ENCODE assay signal across 4 cellular contexts in the genomic region with DNA sequence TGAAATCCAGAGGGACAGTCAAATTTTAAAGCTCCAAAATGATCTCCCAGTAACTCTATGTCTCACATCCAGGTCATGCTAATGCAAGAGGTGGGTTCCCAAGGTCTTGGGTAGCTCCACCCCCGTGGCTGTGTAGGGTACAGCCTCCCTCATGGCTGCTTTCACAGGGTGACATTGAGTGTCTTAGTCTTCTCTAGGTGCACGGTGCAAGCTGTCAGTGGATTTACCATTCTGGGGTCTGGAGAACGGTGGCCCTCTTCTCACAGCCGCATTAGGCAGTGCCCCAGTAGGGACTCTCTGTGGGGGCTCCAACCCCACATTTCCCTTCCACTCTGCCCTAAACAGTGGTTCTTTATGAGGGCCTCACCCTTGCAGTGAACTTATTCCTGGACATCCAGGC.
DNase-seq lines count a peak whose midpoint lies in the region; ATAC-seq and TF ChIP-seq lines count a peak whose summit lies in the region.
"Not testable (repeated sequence)": the region's sequence is repeated elsewhere in the genome, so short reads cannot be mapped to it uniquely, and the experiment has no call there.

No MANE protein-coding gene starts in this region.

- H3K27ac Mint-ChIP-seq in chondrocyte (ENCODE audit: unreplicated experiment) = not testable (repeated sequence)

- H3K4me1 Mint-ChIP-seq in chondrocyte (ENCODE audit: low read depth) = not testable (repeated sequence)

- not testable (repeated sequence) for TF ChIP-seq CTCF in chondrocyte (IDR thresholded peaks at IDR 0.05)

- H3K9me3 Mint-ChIP-seq in chondrocyte (ENCODE audit: low read depth) = peaks cover 46% of the 10 kb centered on the region

- ATAC-seq in Right ventricle myocardium inferior = not testable (repeated sequence)

- H3K27me3 Mint-ChIP-seq in chondrocyte (ENCODE audit: low read depth) = not testable (repeated sequence)

- H3K4me3 Mint-ChIP-seq in chondrocyte (ENCODE audit: unreplicated experiment) = not testable (repeated sequence)

- intact Hi-C loops in Right ventricle myocardium inferior (cut with DNase I); posterior vena cava (cut with DNase I): not testable (repeated sequence)

- DNase-seq in activated effector memory CD4-positive, alpha-beta T cell treated with anti-CD3 and anti-CD28 coated beads, Interleukin-2, amount 50 U/mL, for 16 hours = peak; percentile 63
- DNase-seq in chondrocyte (ENCODE audit: low spot score) = peak; percentile 92
- peak; percentile 23 for DNase-seq in Right ventricle myocardium inferior (ENCODE audit: missing footprints)
- peak; percentile 84 for DNase-seq in posterior vena cava (ENCODE audit: low spot score)

- not testable (repeated sequence) for H3K36me3 Mint-ChIP-seq in chondrocyte (ENCODE audit: low read depth)

Comparison
In these comparisons a context has a peak if more than half of its experiments do, and no peak if none do; other contexts are left out.
1. DNase-seq: peak in every context shown above with its lines; median percentile 92 in chondrocyte; 84 in posterior vena cava; 63 in activated effector memory CD4-positive, alpha-beta T cell treated with anti-CD3 and anti-CD28 coated beads, Interleukin-2, amount 50 U/mL, for 16 hours; 23 in Right ventricle myocardium inferior.